1 cellular context compared by ENCODE assay signal in genomic region chr5:108730617-108731340, GRCh38.
A peak's percentile ranks its signal among the peaks of the same experiment; 100 is the strongest.
TF ChIP-seq lines count a peak whose summit lies in the region.

No MANE protein-coding gene starts in this region.

TF ChIP-seq in GM12878, 131 proteins besides CTCF, POLR2A, EP300 and RAD21 (continued from another document):
- peak; percentile 63 for TF ChIP-seq ATF2 (IDR thresholded peaks at IDR 0.05; ENCODE audit: low read length)
- TF ChIP-seq PKNOX1 (IDR thresholded peaks at IDR 0.05): no peak
- TF ChIP-seq JUNB (IDR thresholded peaks at IDR 0.05): peak; percentile 92
- no peak for TF ChIP-seq IRF3 (IDR thresholded peaks at IDR 0.05)
- TF ChIP-seq SMC3 (IDR thresholded peaks at IDR 0.05; ENCODE audit: borderline replicate concordance, low read length): no peak
- no peak for TF ChIP-seq CHD4 (IDR thresholded peaks at IDR 0.05)
- TF ChIP-seq ZNF687 (IDR thresholded peaks at IDR 0.05): no peak
- no peak for TF ChIP-seq ZBTB40 (IDR thresholded peaks at IDR 0.05; ENCODE audit: borderline replicate concordance)
- TF ChIP-seq NR2C1 (IDR thresholded peaks at IDR 0.05): no peak
- peak; percentile 82 for TF ChIP-seq NR2F1 (conservative IDR thresholded peaks at IDR 0.05)
- peak; percentile 68; the same call in 1 of the 2 replicates for TF ChIP-seq CREM (IDR thresholded peaks at IDR 0.05; ENCODE audit: low read depth)
- TF ChIP-seq BCL11A (IDR thresholded peaks at IDR 0.05; ENCODE audit: low read depth, low read length): peak; percentile 89
- TF ChIP-seq IKZF1 (conservative IDR thresholded peaks at IDR 0.05): 0 out of 2 replicates have a peak, but pooled peaks have one; percentile 26
- peak; percentile 94 for TF ChIP-seq TCF12 (IDR thresholded peaks at IDR 0.05; ENCODE audit: low read depth, low read length)
- peak in 1 of 2 experiments; percentile 23; a peak in 1 of 4 replicates for TF ChIP-seq IKZF2 (IDR thresholded peaks at IDR 0.05)
- TF ChIP-seq MTA3 (IDR thresholded peaks at IDR 0.05; ENCODE audit: borderline replicate concordance, low read length): 0 out of 2 replicates have a peak, but pooled peaks have one; percentile 38
- no peak for TF ChIP-seq PAX8 (IDR thresholded peaks at IDR 0.05)
- no peak for TF ChIP-seq FOXK2 (IDR thresholded peaks at IDR 0.05)
- TF ChIP-seq BACH1 (IDR thresholded peaks at IDR 0.05; ENCODE audit: borderline replicate concordance): no peak
